In the genomic region with DNA sequence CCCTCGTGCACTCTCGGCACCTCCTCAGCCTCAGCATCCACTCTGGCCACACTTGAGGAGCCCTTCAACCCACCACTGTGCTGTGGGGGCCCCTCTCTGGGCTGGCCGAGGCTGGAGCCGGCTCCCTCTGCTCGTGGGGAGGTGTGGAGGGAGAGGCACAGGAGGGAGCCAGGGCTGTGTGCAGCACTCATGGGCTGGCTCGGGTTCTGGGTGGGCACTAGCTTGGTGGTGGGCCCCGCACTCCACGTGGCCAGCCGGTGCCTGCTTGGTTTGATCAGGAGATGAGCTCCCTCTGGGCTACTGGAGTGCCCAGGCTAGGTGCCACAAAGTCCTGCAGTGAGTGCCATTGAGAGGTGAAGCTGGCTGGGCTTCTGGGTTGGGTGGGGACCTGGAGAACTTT, we compare ENCODE assay signal across 20 cellular contexts.
"Had no signal": no experiment of that assay in that cellular context is flagged by ENCODE, and none has a peak within 500 bp of the region (broad histone marks: within the 10 kb centered on the region; RNA-seq: fewer than 3 reads in every experiment).

No MANE protein-coding gene starts in this region.

- H3K4me3 ChIP-seq: coronary artery, dorsolateral prefrontal cortex, esophagus muscularis mucosa, gastroesophageal sphincter, heart left ventricle, hepatocyte, left lung, lung, mucosa of descending colon had no signal

- H2AFZ ChIP-seq: hepatocyte had no signal

- H3K27me3 ChIP-seq: dorsolateral prefrontal cortex, esophagus muscularis mucosa, foreskin keratinocyte, gastroesophageal sphincter, heart left ventricle, hepatocyte, left lung had no signal

- H3K4me2 ChIP-seq: hepatocyte had no signal

- DNase-seq: dermis blood vessel endothelial cell; dorsolateral prefrontal cortex; effector CD4-positive, alpha-beta T cell; effector memory CD4-positive, alpha-beta T cell; foreskin keratinocyte; heart left ventricle; hypothalamus; immature natural killer cell; islet precursor cell; left cardiac atrium; left lung; left ventricle myocardium superior; mammary epithelial cell; mucosa of descending colon; naive B cell had no signal

- ATAC-seq: foreskin keratinocyte, gastroesophageal sphincter, heart left ventricle, left cardiac atrium, left lung, left ventricle myocardium superior, mucosa of descending colon had no signal

- H3K4me1 ChIP-seq: esophagus muscularis mucosa, foreskin keratinocyte, gastroesophageal sphincter, heart left ventricle, left lung had no signal

- H3K36me3 ChIP-seq: esophagus muscularis mucosa, gastroesophageal sphincter, heart left ventricle, left lung had no signal

- H3K27ac ChIP-seq: coronary artery, dorsolateral prefrontal cortex, esophagus muscularis mucosa, foreskin keratinocyte, gastroesophageal sphincter, heart left ventricle, hepatocyte, left lung had no signal
